Comparison of ENCODE assay signal across 8 cellular contexts in the genomic region with DNA sequence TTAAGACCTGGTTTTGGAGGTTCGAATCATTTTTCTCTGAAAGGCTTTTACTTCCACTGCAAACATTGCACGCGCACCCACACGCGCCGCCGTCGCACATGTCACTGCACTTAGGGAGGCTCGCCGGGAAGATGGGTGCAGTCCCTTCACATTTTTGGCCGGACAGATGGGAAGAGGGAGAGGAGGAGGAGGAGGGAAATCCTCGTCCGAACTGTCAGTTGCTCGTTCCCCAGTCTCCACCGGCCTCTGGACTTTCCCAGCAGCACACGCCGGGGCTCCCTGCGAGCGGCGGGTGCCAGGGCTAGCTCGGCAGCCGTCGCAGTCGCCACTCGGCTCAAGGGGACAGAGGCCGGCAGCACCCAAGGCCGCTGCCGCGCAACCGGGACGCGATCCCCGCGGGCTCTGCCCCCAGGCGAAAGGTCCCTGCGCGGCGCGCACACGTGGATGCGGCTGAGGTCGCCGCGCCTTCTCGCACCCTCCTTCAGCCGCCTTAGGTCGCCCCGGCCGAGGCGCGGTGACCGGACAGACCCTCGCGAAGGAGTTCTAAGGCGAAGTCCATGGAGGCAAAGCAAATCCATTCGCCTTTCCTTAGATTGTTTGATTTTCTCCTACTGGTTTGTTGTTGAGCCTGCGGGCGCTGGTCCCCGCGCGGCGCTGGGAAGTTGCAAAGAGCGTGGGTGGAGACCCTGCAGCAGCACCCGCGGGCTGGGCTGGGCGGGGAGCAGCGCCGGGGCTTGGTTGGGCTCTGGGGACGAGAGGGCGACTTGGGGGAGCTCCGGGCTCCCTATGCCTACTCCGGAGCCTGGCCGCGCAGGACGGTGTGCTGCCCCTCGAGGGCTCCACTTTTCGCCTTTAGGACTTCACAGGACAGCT. TPM values are rescaled to one million over a fixed set of nuclear protein-coding genes. Genes with fewer than 3 reads are reported as not detected.
A peak's percentile ranks its signal among the peaks of the same experiment; 100 is the strongest.
DNase-seq lines count a peak whose midpoint lies in the region; ATAC-seq, FAIRE-seq and TF ChIP-seq lines count a peak whose summit lies in the region.

No MANE protein-coding gene starts in this region.

- no peak overlapping the region for H2BK15ac ChIP-seq in H1 (ENCODE audit: low read length)

- no peaks in the 10 kb centered on the region for H3K9me3 ChIP-seq in H1 (ENCODE audit: insufficient read depth in 2 of 2, low read depth in 1 of 2, low read length in 1 of 2)
- H3K9me3 ChIP-seq in transverse colon: no peaks in the 10 kb centered on the region

- H3K4ac ChIP-seq in H1 (replicated peaks; ENCODE audit: insufficient read length, low read depth, low read length): no peak overlapping the region

- intact Hi-C loops in activated CD4-positive, alpha-beta T cell treated with anti-CD3 and anti-CD28 coated beads for 36 hours (cut with DNase I, micrococcal nuclease): loop anchor here (2.0 to 10.0 kb wide), 6 partner anchors 150 to 1230 kb away; a partner anchor contains a TSS
- intact Hi-C loops in transverse colon (cut with DNase I; ENCODE audit: low total_unique reads): no loop called here

- H4K5ac ChIP-seq in H1 (ENCODE audit: insufficient read length, low read depth, low read length): no peak overlapping the region

- H2BK20ac ChIP-seq in H1 (ENCODE audit: low read length): no peak overlapping the region

- H3K9me3 Mint-ChIP-seq in IgD-negative memory B cell: peaks cover 0 to 3% (median 0%) of the 10 kb centered on the region in 3 donors
- no peaks in the 10 kb centered on the region for H3K9me3 Mint-ChIP-seq in activated CD4-positive, alpha-beta T cell treated with anti-CD3 and anti-CD28 coated beads for 36 hours (ENCODE audit: low read depth)
- H3K9me3 Mint-ChIP-seq in naive B cell: no peaks in the 10 kb centered on the region

- TF ChIP-seq RAD21 in H1 (IDR thresholded peaks at IDR 0.05 in 1 of 2, conservative IDR thresholded peaks at IDR 0.05 in 1 of 2; ENCODE audit: low read depth in 2 of 2, low read length in 2 of 2): no peak

- no peak overlapping the region; the same call in 1 of the 2 replicates for H4K8ac ChIP-seq in H1 (ENCODE audit: extremely low read depth, insufficient read depth, low read length)

- H2AFZ ChIP-seq in H1 (ENCODE audit: low read length): peak overlapping the region; percentile 54; the same call in 1 of the 2 replicates

- CTCF ChIA-PET in activated CD4-positive, alpha-beta T cell treated with anti-CD3 and anti-CD28 coated beads for 36 hours (lab: Charles Lee): interaction anchor here (0.6 to 2.4 kb wide), 7 partner anchors 14 to 474 kb away, joined by 3 to 6 read pairs (median 3); a partner anchor contains a TSS
- CTCF ChIA-PET in H1 (lab: Charles Lee; ENCODE audit: partially characterized antibody): interaction anchor here (0.8 to 2.0 kb wide), 5 partner anchors 10 to 41 kb away, joined by 3 to 8 read pairs (median 5); no protein-coding TSS in a partner anchor

- no peak overlapping the region for H3K23ac ChIP-seq in H1 (ENCODE audit: insufficient read length)

- no peak overlapping the region for H2BK5ac ChIP-seq in H1 (ENCODE audit: low read depth, low read length)

- WGBS in H1 (ENCODE audit: extremely low coverage in 1 of 2, insufficient coverage in 1 of 2, insufficient read length in 1 of 2, insufficient replicate concordance in 2 of 2, low coverage in 1 of 2, low lambda C conversion rate in 2 of 2, missing lambda C conversion rate in 1 of 2), 2 experiments: 1% methylated on average over 54 of the region's 77 CpGs; no CpG with 5 or more reads in 1 of the 2 experiments
- 0 to 1% methylated on average over 12 to 31 of the region's 77 CpGs for WGBS in transverse colon (ENCODE audit: low coverage in 1 of 2), 2 donors

- H3K27ac ChIP-seq in H1 (ENCODE audit: low read depth, low read length) (no peak overlapping the region), transverse colon (peak overlapping the region; percentile 76 to 90 (median 80))

- in situ Hi-C loops in transverse colon (cut with MboI; ENCODE audit: low pct_ligation_motif_present in 1 of 4, low pct_unique_long_range_greater_than_20kb in 1 of 4, low sequenced_read_pairs in 3 of 4): no loop called here

- H3K27ac Mint-ChIP-seq in IgD-negative memory B cell (peak overlapping the region; percentile 33 to 64 (median 41)), naive B cell (peak overlapping the region in 3 of 6 donors; percentile 2 to 72 (median 69))
- H3K27ac Mint-ChIP-seq in activated CD4-positive, alpha-beta T cell treated with anti-CD3 and anti-CD28 coated beads for 36 hours: peak overlapping the region; percentile 93

- no peak for TF ChIP-seq POLR2A in H1 (IDR thresholded peaks at IDR 0.05; ENCODE audit: control extremely low read depth in 1 of 2, low read depth in 2 of 2, low read length in 2 of 2)
- TF ChIP-seq POLR2A in transverse colon (IDR thresholded peaks at IDR 0.05): no peak

- H3K4me3 ChIP-seq in H1 (ENCODE audit: extremely low read depth in 1 of 4, insufficient read depth in 2 of 4, low read depth in 3 of 4, low read length in 4 of 4): peak overlapping the region; percentile 62 to 86 (median 76)
- peak overlapping the region; percentile 37 to 82 (median 58) for H3K4me3 ChIP-seq in transverse colon

- H3K27me3 ChIP-seq in H1 (replicated peaks in 1 of 4; ENCODE audit: control insufficient read depth in 3 of 4, extremely low read depth in 1 of 4, insufficient read depth in 3 of 4, low read length in 3 of 4) (peaks cover 0 to 26% (median 18%) of the 10 kb centered on the region in 4 experiments; a peak in 6 of 7 replicates), transverse colon (peaks cover 50% of the 10 kb centered on the region)

- H3K9ac ChIP-seq in H1 (replicated peaks in 1 of 4; ENCODE audit: extremely low read depth in 1 of 4, low read depth in 3 of 4, low read length in 3 of 4): peak overlapping the region in 2 of 4 experiments; percentile 32 to 79; a peak in 4 of 7 replicates

- peak overlapping the region; percentile 51; the same call in 1 of the 2 replicates for H3K18ac ChIP-seq in H1 (ENCODE audit: extremely low read depth, low read length)

- no peak overlapping the region for H2AK5ac ChIP-seq in H1 (ENCODE audit: low read depth, low read length)

- no peak overlapping the region for H2BK12ac ChIP-seq in H1 (ENCODE audit: low read depth, low read length)

- peak; percentile 10 for ATAC-seq in GM21528 (IDR thresholded peaks at IDR 0.05; ENCODE audit: low FRiP score, unreplicated experiment)
- peak; percentile 5 for ATAC-seq in activated CD4-positive, alpha-beta T cell treated with anti-CD3 and anti-CD28 coated beads for 36 hours
- peak; percentile 12 to 22 for ATAC-seq in naive B cell (ENCODE audit: low read depth in 2 of 2)
- ATAC-seq in HG02970 (IDR thresholded peaks at IDR 0.05; ENCODE audit: low FRiP score, unreplicated experiment): no peak

- peak overlapping the region; percentile 89 to 93 for H3K4me2 ChIP-seq in H1 (ENCODE audit: insufficient read depth in 1 of 2, low read depth in 2 of 2, low read length in 2 of 2)

- H3K4me1 ChIP-seq in H1 (replicated peaks in 1 of 4; ENCODE audit: control insufficient read depth in 3 of 4, insufficient read depth in 4 of 4, low read length in 3 of 4) (peaks cover 0 to 7% (median 2%) of the 10 kb centered on the region in 4 experiments; a peak in 2 of 7 replicates), transverse colon (peaks cover 0 to 37% (median 16%) of the 10 kb centered on the region in 4 donors)

- peaks cover 0 to 1% of the 10 kb centered on the region in 2 experiments for H4K20me1 ChIP-seq in H1 (replicated peaks in 1 of 2; ENCODE audit: control insufficient read depth in 1 of 2, insufficient read depth in 2 of 2, low read length in 2 of 2)

- H3K79me1 ChIP-seq in H1 (ENCODE audit: low read depth, low read length): peaks cover 2% of the 10 kb centered on the region; the same call in 1 of the 2 replicates

- H3K36me3 ChIP-seq in H1 (ENCODE audit: control insufficient read depth in 2 of 4, insufficient read depth in 4 of 4, low read length in 3 of 4) (peaks cover 0 to 13% (median 4%) of the 10 kb centered on the region in 4 experiments; a peak in 4 of 8 replicates), transverse colon (no peaks in the 10 kb centered on the region)

- H4K91ac ChIP-seq in H1 (replicated peaks; ENCODE audit: insufficient read length, low read length): peak overlapping the region; percentile 73

- H3K4me1 Mint-ChIP-seq in IgD-negative memory B cell (peaks cover 10 to 17% (median 15%) of the 10 kb centered on the region in 3 donors), naive B cell (peaks cover 20 to 22% (median 20%) of the 10 kb centered on the region in 3 donors)
- H3K4me1 Mint-ChIP-seq in activated CD4-positive, alpha-beta T cell treated with anti-CD3 and anti-CD28 coated beads for 36 hours: peaks cover 32% of the 10 kb centered on the region

- H3K56ac ChIP-seq in H1 (replicated peaks; ENCODE audit: insufficient read length, low read depth, low read length): no peak overlapping the region

- H3K36me3 Mint-ChIP-seq in IgD-negative memory B cell: no peaks in the 10 kb centered on the region
- H3K36me3 Mint-ChIP-seq in activated CD4-positive, alpha-beta T cell treated with anti-CD3 and anti-CD28 coated beads for 36 hours (ENCODE audit: low read depth): peaks cover 23% of the 10 kb centered on the region
- no peaks in the 10 kb centered on the region for H3K36me3 Mint-ChIP-seq in naive B cell

- no peak for TF ChIP-seq CTCF in H1 (IDR thresholded peaks at IDR 0.05; ENCODE audit: control extremely low read depth in 1 of 3, insufficient read depth in 1 of 3, low read depth in 1 of 3, low read length in 3 of 3)
- no peak for TF ChIP-seq CTCF in transverse colon (IDR thresholded peaks at IDR 0.05)

- no peak for FAIRE-seq in H1 (lab: Jason Lieb, UNC)

- no peak overlapping the region for H3K14ac ChIP-seq in H1 (ENCODE audit: insufficient read length)

- H3K27me3 Mint-ChIP-seq in IgD-negative memory B cell: peaks cover 1% of the 10 kb centered on the region
- no peaks in the 10 kb centered on the region for H3K27me3 Mint-ChIP-seq in activated CD4-positive, alpha-beta T cell treated with anti-CD3 and anti-CD28 coated beads for 36 hours
- H3K27me3 Mint-ChIP-seq in naive B cell: peaks cover 0 to 5% (median 4%) of the 10 kb centered on the region in 3 donors

- no peak for TF ChIP-seq EP300 in H1 (IDR thresholded peaks at IDR 0.05; ENCODE audit: borderline replicate concordance in 1 of 2, low read depth in 2 of 2, low read length in 2 of 2)
- TF ChIP-seq EP300 in transverse colon (IDR thresholded peaks at IDR 0.05; ENCODE audit: low read depth): no peak

- H3K4me3 Mint-ChIP-seq in IgD-negative memory B cell: peak overlapping the region; percentile 89 to 95 (median 92)
- peak overlapping the region; percentile 91 for H3K4me3 Mint-ChIP-seq in activated CD4-positive, alpha-beta T cell treated with anti-CD3 and anti-CD28 coated beads for 36 hours
- H3K4me3 Mint-ChIP-seq in naive B cell: peak overlapping the region; percentile 88 to 95 (median 91)

- POLR2A ChIA-PET in activated CD4-positive, alpha-beta T cell treated with anti-CD3 and anti-CD28 coated beads for 36 hours (lab: Charles Lee): interaction anchor here (1.0 to 2.7 kb wide), 4 partner anchors 19 to 128 kb away, joined by 3 to 14 read pairs (median 6); a partner anchor contains a TSS
- POLR2A ChIA-PET in H1 (lab: Charles Lee; ENCODE audit: partially characterized antibody): interaction anchor here (0.7 to 3.0 kb wide), 4 partner anchors 38 to 89 kb away, joined by 3 to 10 read pairs (median 4); no protein-coding TSS in a partner anchor

- DNase-seq in EH (ENCODE audit: low read depth) (peak; percentile 19), H1 (ENCODE audit: low read depth in 1 of 2, low spot score in 2 of 2) (peak in 1 of 2 experiments; percentile 66), naive B cell (peak; percentile 32), transverse colon (peak; percentile 47)
- peak; percentile 72 for DNase-seq in activated CD4-positive, alpha-beta T cell treated with anti-CD3 and anti-CD28 coated beads for 36 hours

- peaks cover 26% of the 10 kb centered on the region for H3K23me2 ChIP-seq in H1 (ENCODE audit: low read depth, low read length)

- peaks cover 0 to 16% of the 10 kb centered on the region in 2 experiments; a peak in 2 of 4 replicates for H3K79me2 ChIP-seq in H1 (ENCODE audit: control insufficient read depth in 1 of 2, insufficient read depth in 2 of 2, low read length in 2 of 2)

- H2BK120ac ChIP-seq in H1 (replicated peaks; ENCODE audit: low read depth, low read length): no peak overlapping the region

RNA-seq across cellular contexts. Expression of a gene that starts 1.2 kb away (rescaled TPM):
- not detected for polyA plus RNA-seq in IgD-negative memory B cell
- 10 to 100 TPM; 29.2 to 35.9 TPM for total RNA-seq in activated CD4-positive, alpha-beta T cell treated with anti-CD3 and anti-CD28 coated beads for 36 hours
- total RNA-seq in H1 (2021; fragmentation: NEBNext Ultra II Directional; extraction: Animal tissue kit (Norgen Biotek cat#: 25700)): 7.6 and 9.2 TPM in 2 replicates
- polyA plus RNA-seq in H1 (2011; rRNA removed): 4.0 TPM in 2 replicates
- polyA plus RNA-seq in H1 (2011; cell fraction: cytosol; rRNA removed): 3.6 TPM
- polyA plus RNA-seq in H1 (2011; cell fraction: nucleus; rRNA removed): 5.0 TPM
- polyA plus RNA-seq in H1 (2012, experiment 1 of 2): 4.9 to 7.6 TPM (median 7.0 TPM) in 4 replicates
- polyA plus RNA-seq in H1 (2012, experiment 2 of 2): 0.24 TPM
- polyA plus RNA-seq in H1 (2013, experiment 1 of 2): 2.8 TPM
- polyA plus RNA-seq in H1 (2013, experiment 2 of 2): 3.0 TPM
- 7.8 and 8.9 TPM in 2 replicates for polyA minus RNA-seq in H1 (2011; rRNA and poly(A)+ RNA removed)
- polyA minus RNA-seq in H1 (2011; cell fraction: cytosol; rRNA and poly(A)+ RNA removed): 6.2 TPM
- 24.7 TPM for polyA minus RNA-seq in H1 (2011; cell fraction: nucleus; rRNA and poly(A)+ RNA removed)
- under 1 TPM in 4 of 6 donors, not detected in 2; 0.13 to 0.39 (median 0.26) TPM for polyA plus RNA-seq in naive B cell (ENCODE audit: low read depth in 6 of 6)
- 10 to 100 TPM; 20.9 to 64.1 (median 46.6) TPM for total RNA-seq in transverse colon
